In the genomic region with DNA sequence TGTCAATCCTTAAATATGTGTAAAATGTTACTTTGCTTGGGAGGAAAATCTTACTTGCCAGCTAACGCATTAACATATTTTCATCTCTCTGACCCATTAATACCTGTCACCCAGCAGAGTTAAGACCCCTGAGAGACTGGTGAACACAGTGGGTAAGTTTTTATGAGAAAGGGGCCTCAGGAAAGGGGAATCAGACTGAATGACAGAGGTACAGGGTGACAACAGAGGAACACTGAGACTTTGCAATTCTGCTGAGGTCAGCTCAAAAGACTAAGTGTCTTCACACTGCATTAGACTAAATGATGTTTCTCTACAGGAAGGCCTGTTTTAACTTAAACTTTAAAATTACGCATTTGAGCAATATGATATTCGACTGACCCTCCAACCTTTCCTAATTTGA, we compare ENCODE assay signal across 23 cellular contexts.
"Had no signal": no experiment of that assay in that cellular context is flagged by ENCODE, and none has a peak within 500 bp of the region (broad histone marks: within the 10 kb centered on the region; RNA-seq: fewer than 3 reads in every experiment).

No MANE protein-coding gene starts in this region.

- H3K36me3 Mint-ChIP-seq: memory B cell; natural killer cell treated with Interleukin-12 subunit alpha and Interleukin-12 subunit beta and Interleukin-15 and Interleukin-18, amount 100 ng/mL, for 72 hours had no signal

- H3K4me3 Mint-ChIP-seq: memory B cell; natural killer cell treated with Interleukin-12 subunit alpha and Interleukin-12 subunit beta and Interleukin-15 and Interleukin-18, amount 100 ng/mL, for 72 hours had no signal

- H3K9me3 ChIP-seq: esophagus muscularis mucosa, gastrocnemius medialis, left ventricle myocardium inferior, lower lobe of right lung, pancreas, suprapubic skin, tibial artery, upper lobe of left lung, uterus had no signal

- H3K36me3 ChIP-seq: esophagus muscularis mucosa, gastrocnemius medialis, left ventricle myocardium inferior, lower lobe of right lung, pancreas, suprapubic skin, tibial artery, upper lobe of left lung, uterus had no signal

- H3K27me3 ChIP-seq: esophagus muscularis mucosa, gastrocnemius medialis, pancreas, suprapubic skin, tibial artery, upper lobe of left lung, uterus had no signal

- H3K4me1 Mint-ChIP-seq: memory B cell had no signal

- H3K27ac Mint-ChIP-seq: memory B cell, progenitor cell of endocrine pancreas had no signal

- H3K4me3 ChIP-seq: esophagus muscularis mucosa, gastrocnemius medialis, left ventricle myocardium inferior, lower lobe of right lung, pancreas, smooth muscle cell, suprapubic skin, tibial artery, upper lobe of left lung, uterus had no signal

- ATAC-seq: gastrocnemius medialis; left cardiac atrium; lower lobe of right lung; natural killer cell treated with Interleukin-12 subunit alpha and Interleukin-12 subunit beta and Interleukin-15 and Interleukin-18, amount 100 ng/mL, for 72 hours; pancreas; right cardiac atrium had no signal

- H3K27me3 Mint-ChIP-seq: memory B cell, progenitor cell of endocrine pancreas had no signal

- H3K4me1 ChIP-seq: gastrocnemius medialis, lower lobe of right lung, pancreas, suprapubic skin, tibial artery, upper lobe of left lung, uterus had no signal

- FAIRE-seq: kidney, pancreas had no signal

- H3K4me2 ChIP-seq: smooth muscle cell had no signal

- H3K27ac ChIP-seq: epithelial cell of prostate, esophagus muscularis mucosa, gastrocnemius medialis, left ventricle myocardium inferior, lower lobe of right lung, pancreas, suprapubic skin, tibial artery, upper lobe of left lung, uterus had no signal

- DNase-seq: cortex of kidney; effector memory CD4-positive, alpha-beta T cell; gastrocnemius medialis; kidney; left cardiac atrium; left ventricle myocardium inferior; lower lobe of right lung; midbrain; occipital lobe; pancreas; right cardiac atrium; stimulated activated CD4-positive, alpha-beta T cell treated with anti-CD3 and anti-CD28 coated beads, Interleukin-2, amount 100 ng/mL, for 48 hours; stimulated activated naive CD4-positive, alpha-beta T cell treated with Interleukin-2 at 50 U/mL for 16 hours; tibial artery; upper lobe of left lung; uterus had no signal
